ENCODE assay signal across 15 cellular contexts in the genomic region with DNA sequence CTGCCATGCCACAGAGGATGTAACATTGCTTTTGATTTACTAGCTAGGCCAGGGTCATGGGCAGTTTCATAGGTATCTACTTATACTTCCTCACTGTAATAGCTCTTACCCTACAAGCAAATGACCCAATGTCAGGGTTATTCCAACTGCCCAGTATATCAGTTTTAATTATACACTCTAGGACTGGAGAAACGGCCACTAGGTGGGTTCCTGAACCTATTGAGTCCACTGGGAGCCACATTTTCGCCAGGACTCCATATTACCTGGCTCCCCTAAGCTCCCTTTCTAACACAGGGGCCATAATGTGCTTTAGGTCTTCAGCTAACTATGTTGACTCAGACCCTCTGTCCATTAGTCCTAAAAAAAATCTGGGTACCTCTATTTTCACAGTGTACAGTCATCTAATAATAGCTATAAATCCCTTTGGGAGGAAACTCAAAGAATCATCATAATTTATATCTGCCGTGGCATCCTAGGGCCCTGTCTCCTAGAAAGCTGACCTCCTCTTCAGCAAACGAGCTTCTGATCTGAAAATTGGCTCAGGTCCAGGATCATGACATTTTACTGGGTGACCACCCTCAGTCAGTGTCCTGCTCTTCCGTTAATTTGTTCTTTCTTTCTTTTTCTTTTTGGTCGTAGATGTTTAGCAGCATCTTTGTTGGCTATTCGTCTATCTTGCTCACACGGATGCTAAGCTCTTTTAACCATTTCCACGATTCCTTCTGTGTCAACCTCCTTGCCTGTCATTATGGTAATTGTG.
DNase-seq lines count a peak whose midpoint lies in the region; ATAC-seq and TF ChIP-seq lines count a peak whose summit lies in the region.
"Had no signal": no experiment of that assay in that cellular context is flagged by ENCODE, and none has a peak within 500 bp of the region (broad histone marks: within the 10 kb centered on the region; RNA-seq: fewer than 3 reads in every experiment).

No MANE protein-coding gene starts in this region.

- POLR2A ChIA-PET in OCI-LY7 (lab: Charles Lee), result interaction anchor here (1.0 to 1.5 kb wide), 2 partner anchors 11 to 17 kb away, joined by 3 read pairs; no protein-coding TSS in a partner anchor

- no peaks in the 10 kb centered on the region for H3K36me3 ChIP-seq in OCI-LY7 (ENCODE audit: insufficient read depth, low read length)

- H2AFZ ChIP-seq in OCI-LY7 (ENCODE audit: low read length), result no peak overlapping the region

- no peaks in the 10 kb centered on the region for H3K9me3 ChIP-seq in OCI-LY7 (ENCODE audit: low read length)

- H3K4me3 ChIP-seq in GM12875 (ENCODE audit: low read depth, low read length) (no peak overlapping the region), OCI-LY7 (ENCODE audit: low read depth, low read length, poor library complexity, severe bottlenecking) (no peak overlapping the region)

- DNase-seq in OCI-LY7 (ENCODE audit: low spot score) (peak; percentile 16), dermis microvascular lymphatic vessel endothelial cell (ENCODE audit: low read depth in 2 of 2) (peak; percentile 3 to 5), pons (ENCODE audit: low spot score) (no peak), mucosa of gallbladder (ENCODE audit: low spot score) (no peak), mesenteric fat pad (ENCODE audit: low spot score) (no peak)
- DNase-seq: activated gamma-delta T cell; effector CD8-positive, alpha-beta T cell; Kasumi-1; NCI-H2029; NCI-H748 treated with DMSO at 0.1 percent for 48 hours; occipital lobe; substantia nigra had no signal

- CTCF ChIA-PET in OCI-LY7 (lab: Charles Lee; ENCODE audit: unreplicated experiment), result no interaction called here

- no peaks in the 10 kb centered on the region for H4K20me1 ChIP-seq in OCI-LY7 (ENCODE audit: insufficient read depth, low read length)

- BruUV-seq in OCI-LY7 (replicated peaks; lab: Mats Ljungman, UMichigan), result no TSS peak

- H3K27ac ChIP-seq in 22Rv1 (no peak overlapping the region), OCI-LY7 (ENCODE audit: low read depth, low read length, poor library complexity, severe bottlenecking) (no peak overlapping the region)

- intact Hi-C loops in OCI-LY7 (cut with micrococcal nuclease; ENCODE audit: unreplicated experiment), result loop anchor here (10.0 kb wide), 1 partner anchor 160 kb away; no protein-coding TSS in a partner anchor

- TF ChIP-seq CTCF in 22Rv1 (IDR thresholded peaks at IDR 0.05) (peak; percentile 38; the same call in 1 of the 2 replicates), GM12875 (IDR thresholded peaks at IDR 0.05; ENCODE audit: borderline replicate concordance, insufficient read depth, low read depth, low read length) (peak; percentile 20; the same call in 1 of the 2 replicates), OCI-LY7 (conservative IDR thresholded peaks at IDR 0.05; ENCODE audit: low read length) (peak; percentile 51)

- H3K79me2 ChIP-seq in OCI-LY7 (ENCODE audit: insufficient read depth, low read depth, low read length), result no peaks in the 10 kb centered on the region

- no peak overlapping the region for H3K4me2 ChIP-seq in OCI-LY7 (ENCODE audit: low read length)

- no peaks in the 10 kb centered on the region for H3K4me1 ChIP-seq in OCI-LY7 (ENCODE audit: insufficient read depth, low read length, poor library complexity, severe bottlenecking)

- H3K9me2 ChIP-seq in OCI-LY7 (ENCODE audit: insufficient read depth, low read length), result no peaks in the 10 kb centered on the region

- ATAC-seq in HG03196 (IDR thresholded peaks at IDR 0.05; ENCODE audit: unreplicated experiment), result no peak

Comparison
In these comparisons a context has a peak if more than half of its experiments do, and no peak if none do; other contexts are left out.
1. DNase-seq: peak in OCI-LY7 (single experiment) and dermis microvascular lymphatic vessel endothelial cell (2 of 2); none in pons (single experiment), mucosa of gallbladder (single experiment) and mesenteric fat pad (single experiment).
2. Peak in every context shown above with its lines, with median percentiles within 50 percentile points of each other: CTCF ChIP-seq.